Comparison of ENCODE assay signal across 8 cellular contexts in genomic region chr19:47035495-47036232, GRCh38.
DNase-seq lines count a peak whose midpoint lies in the region; ATAC-seq lines count a peak whose summit lies in the region.

No MANE protein-coding gene starts in this region.

- peak overlapping the region; percentile 23 for H3K27ac ChIP-seq in cingulate gyrus (ENCODE audit: low read depth, low read length)

- ATAC-seq in GM18868 (IDR thresholded peaks at IDR 0.05; ENCODE audit: unreplicated experiment) (peak; percentile 88), HG03354 (IDR thresholded peaks at IDR 0.05; ENCODE audit: poor library complexity, severe bottlenecking, unreplicated experiment) (peak; percentile 93)

- DNase-seq in AG08396 (ENCODE audit: low spot score) (peak; percentile 96), NCI-H524 (lab: John Stamatoyannopoulos, UW) (peak; percentile 77 to 83), left kidney (ENCODE audit: low read depth, low spot score) (peak; percentile 93)
- DNase-seq in activated CD4-positive, alpha-beta T cell treated with anti-CD3 and anti-CD28 coated beads for 4 hours, result peak; percentile 95 to 96
- peak; percentile 94 for DNase-seq in stimulated activated CD4-positive, alpha-beta T cell treated with anti-CD3 and anti-CD28 coated beads, Interleukin-1b, Interleukin-23, amount 100 ng/mL, for 48 hours

Comparison
In these comparisons a context has a peak if more than half of its experiments do, and no peak if none do; other contexts are left out.
1. Peak in every context shown above with its lines: DNase-seq, ATAC-seq and H3K27ac ChIP-seq.